8 cellular contexts compared by ENCODE assay signal in genomic region chr3:87167634-87168456, GRCh38. TPM values are rescaled to one million over a fixed set of nuclear protein-coding genes. Genes with fewer than 3 reads are reported as not detected.
A peak's percentile ranks its signal among the peaks of the same experiment; 100 is the strongest.
DNase-seq lines count a peak whose midpoint lies in the region; ATAC-seq and TF ChIP-seq lines count a peak whose summit lies in the region.

No MANE protein-coding gene starts in this region.

- POLR2A ChIA-PET in PC-9 (lab: Charles Lee; ENCODE audit: unreplicated experiment): no interaction called here

- no peaks in the 10 kb centered on the region for H3K79me2 ChIP-seq in PC-9 (ENCODE audit: low read depth)

- no peak for TF ChIP-seq POLR2A in breast epithelium (IDR thresholded peaks at IDR 0.05)

- TF ChIP-seq CTCF in PC-9 (conservative IDR thresholded peaks at IDR 0.05) (peak; percentile 77), breast epithelium (IDR thresholded peaks at IDR 0.05) (peak in 2 of 3 donors; percentile 34 to 58), left lung (IDR thresholded peaks at IDR 0.05) (peak; percentile 48 to 66)

- H3K27me3 ChIP-seq in PC-9 (ENCODE audit: insufficient read depth, low read depth): no peaks in the 10 kb centered on the region
- H3K27me3 ChIP-seq in breast epithelium: no peaks in the 10 kb centered on the region
- H3K27me3 ChIP-seq in left lung: no peaks in the 10 kb centered on the region

- 0 out of 2 replicates have a peak, but pooled peaks cover 5% of the 10 kb centered on the region for H3K9me2 ChIP-seq in PC-9 (ENCODE audit: insufficient read depth)

- H3K4me3 Mint-ChIP-seq in activated CD8-positive, alpha-beta memory T cell treated with anti-CD3 and anti-CD28 coated beads, Interleukin-2, amount 10 ng/mL, durations not matched to agents 7 days and 5 days: peak overlapping the region; percentile 39

- H3K36me3 Mint-ChIP-seq in activated CD8-positive, alpha-beta memory T cell treated with anti-CD3 and anti-CD28 coated beads, Interleukin-2, amount 10 ng/mL, durations not matched to agents 7 days and 5 days: no peaks in the 10 kb centered on the region

- no peaks in the 10 kb centered on the region for H3F3A ChIP-seq in PC-9 (ENCODE audit: insufficient read depth, low read depth)

- no peak overlapping the region for H3K27ac Mint-ChIP-seq in activated CD8-positive, alpha-beta memory T cell treated with anti-CD3 and anti-CD28 coated beads, Interleukin-2, amount 10 ng/mL, durations not matched to agents 7 days and 5 days

- intact Hi-C loops in PC-9 (cut with micrococcal nuclease; ENCODE audit: unreplicated experiment): loop anchor here (1.0 to 10.0 kb wide), 6 partner anchors 59 to 837 kb away; partner anchors contain the start of gene CHMP2B
- intact Hi-C loops in breast epithelium (cut with DNase I; ENCODE audit: low total_unique reads): no loop called here
- intact Hi-C loops in left lung (cut with DNase I): loop anchor here in 1 of 2 donors (5.0 kb wide), 1 partner anchor 396 kb away; no protein-coding TSS in a partner anchor

- H3K27ac ChIP-seq in PC-9 (no peak overlapping the region), breast epithelium (no peak overlapping the region), left lung (no peak overlapping the region)

- 0 out of 2 replicates have a peak overlapping the region, but pooled peaks have one; percentile 42 for H2AFZ ChIP-seq in PC-9

- H3K4me1 ChIP-seq in PC-9 (replicated peaks; ENCODE audit: insufficient read depth): no peaks in the 10 kb centered on the region
- no peaks in the 10 kb centered on the region for H3K4me1 ChIP-seq in breast epithelium
- H3K4me1 ChIP-seq in left lung: no peaks in the 10 kb centered on the region

- peak; percentile 45 for ATAC-seq in activated CD8-positive, alpha-beta memory T cell treated with anti-CD3 and anti-CD28 coated beads, Interleukin-2, amount 10 ng/mL, durations not matched to agents 7 days and 5 days
- peak; percentile 71 for ATAC-seq in GM21381 (IDR thresholded peaks at IDR 0.05; ENCODE audit: unreplicated experiment)
- peak; percentile 89 for ATAC-seq in HG03575 (IDR thresholded peaks at IDR 0.05; ENCODE audit: extremely low read depth, insufficient number of reproducible peaks, low FRiP score, unreplicated experiment)
- ATAC-seq in left lung: peak; percentile 70

- H3K4me3 ChIP-seq in PC-9 (peak overlapping the region; percentile 39; the same call in 1 of the 2 replicates), breast epithelium (peak overlapping the region; percentile 14 to 53 (median 39)), left lung (peak overlapping the region in 1 of 2 donors; percentile 4)

- DNase-seq in activated CD8-positive, alpha-beta memory T cell treated with anti-CD3 and anti-CD28 coated beads, Interleukin-2, amount 10 ng/mL, durations not matched to agents 7 days and 5 days: peak; percentile 49
- no peak for DNase-seq in activated CD8-positive, alpha-beta memory T cell treated with anti-CD3 and anti-CD28 coated beads, Interleukin-2, amount 50 U/mL, for 48 hours
- peak in 1 of 2 experiments; percentile 20 for DNase-seq in PC-9
- no peak for DNase-seq in breast epithelium (ENCODE audit: low spot score in 2 of 2)
- no peak for DNase-seq in left lung
- peak; percentile 94 for DNase-seq in superior temporal gyrus (ENCODE audit: extremely low spot score)

- CTCF ChIA-PET in activated CD8-positive, alpha-beta memory T cell treated with anti-CD3 and anti-CD28 coated beads, Interleukin-2, amount 10 ng/mL, durations not matched to agents 7 days and 5 days (lab: Charles Lee): interaction anchor here (1.3 kb wide), 1 partner anchor 25 kb away, joined by 3 read pairs; no protein-coding TSS in a partner anchor
- CTCF ChIA-PET in PC-9 (lab: Charles Lee): interaction anchor here (0.7 to 1.2 kb wide), 3 partner anchors 58 to 395 kb away, joined by 3 to 4 read pairs (median 4); no protein-coding TSS in a partner anchor

- H3K9me3 Mint-ChIP-seq in activated CD8-positive, alpha-beta memory T cell treated with anti-CD3 and anti-CD28 coated beads, Interleukin-2, amount 10 ng/mL, durations not matched to agents 7 days and 5 days (ENCODE audit: low read depth): no peaks in the 10 kb centered on the region

- H3K36me3 ChIP-seq in PC-9 (ENCODE audit: low read depth) (no peaks in the 10 kb centered on the region), breast epithelium (no peaks in the 10 kb centered on the region), left lung (no peaks in the 10 kb centered on the region)

- peaks cover 16% of the 10 kb centered on the region for H3K27me3 Mint-ChIP-seq in activated CD8-positive, alpha-beta memory T cell treated with anti-CD3 and anti-CD28 coated beads, Interleukin-2, amount 10 ng/mL, durations not matched to agents 7 days and 5 days

- peak overlapping the region; percentile 64 for H3K4me2 ChIP-seq in PC-9

- BruUV-seq in PC-9 (replicated peaks; lab: Mats Ljungman, UMichigan): no TSS peak

- H3K9me3 ChIP-seq in PC-9 (ENCODE audit: insufficient read depth, low read depth) (no peaks in the 10 kb centered on the region), breast epithelium (no peaks in the 10 kb centered on the region), left lung (no peaks in the 10 kb centered on the region)

- H3K4me1 Mint-ChIP-seq in activated CD8-positive, alpha-beta memory T cell treated with anti-CD3 and anti-CD28 coated beads, Interleukin-2, amount 10 ng/mL, durations not matched to agents 7 days and 5 days: no peaks in the 10 kb centered on the region

- H4K20me1 ChIP-seq in PC-9 (ENCODE audit: insufficient read depth): no peaks in the 10 kb centered on the region

RNA-seq across cellular contexts. Expression of gene CHMP2B, which starts 59.3 kb away (rescaled TPM):
- total RNA-seq in activated CD8-positive, alpha-beta memory T cell treated with anti-CD3 and anti-CD28 coated beads, Interleukin-2, amount 10 ng/mL, durations not matched to agents 7 days and 5 days: 10 to 100 TPM; 22.5 to 26.3 TPM
- 38.1 and 54.6 TPM in 2 replicates for total RNA-seq in PC-9 (2021)
- 10 to 100 TPM; 32.0 to 42.6 (median 32.4) TPM for total RNA-seq in breast epithelium
- 10 to 100 TPM; 41.1 to 47.4 TPM for total RNA-seq in left lung

Comparison
In these comparisons a context has a peak if more than half of its experiments do, and no peak if none do; other contexts are left out.
1. DNase-seq: peak in activated CD8-positive, alpha-beta memory T cell treated with anti-CD3 and anti-CD28 coated beads, Interleukin-2, amount 10 ng/mL, durations not matched to agents 7 days and 5 days (single experiment) and superior temporal gyrus (single experiment); none in activated CD8-positive, alpha-beta memory T cell treated with anti-CD3 and anti-CD28 coated beads, Interleukin-2, amount 50 U/mL, for 48 hours (single experiment), breast epithelium (0 of 2) and left lung (0 of 2).
2. Peak in every context shown above with its lines, with median percentiles within 50 percentile points of each other: ATAC-seq and CTCF ChIP-seq.